1 cellular context compared by ENCODE assay signal in the genomic region with DNA sequence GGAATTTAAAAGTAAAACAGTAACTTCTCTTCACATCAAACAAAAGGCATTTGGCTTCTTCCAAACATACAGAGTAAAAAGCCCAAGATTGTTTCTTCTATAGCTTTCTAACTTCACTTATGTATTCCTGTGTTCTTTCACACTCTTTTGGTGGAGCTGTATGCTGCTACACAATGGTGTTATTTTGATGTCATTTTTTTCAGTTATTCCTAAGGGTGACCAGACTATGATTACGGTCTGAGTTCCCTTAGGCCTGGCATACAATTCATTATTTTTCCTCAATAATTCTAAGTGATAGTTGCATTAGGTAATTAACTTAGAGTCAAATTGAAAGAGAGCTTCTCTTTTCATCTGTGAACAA.
TF ChIP-seq lines count a peak whose summit lies in the region.

No MANE protein-coding gene starts in this region.

TF ChIP-seq in SK-N-SH treated with all-trans-retinoic acid at 6 μM for 48 hours, 23 proteins besides CTCF, POLR2A, EP300 and RAD21 (continued from another document):
- TF ChIP-seq, protein P1, sequence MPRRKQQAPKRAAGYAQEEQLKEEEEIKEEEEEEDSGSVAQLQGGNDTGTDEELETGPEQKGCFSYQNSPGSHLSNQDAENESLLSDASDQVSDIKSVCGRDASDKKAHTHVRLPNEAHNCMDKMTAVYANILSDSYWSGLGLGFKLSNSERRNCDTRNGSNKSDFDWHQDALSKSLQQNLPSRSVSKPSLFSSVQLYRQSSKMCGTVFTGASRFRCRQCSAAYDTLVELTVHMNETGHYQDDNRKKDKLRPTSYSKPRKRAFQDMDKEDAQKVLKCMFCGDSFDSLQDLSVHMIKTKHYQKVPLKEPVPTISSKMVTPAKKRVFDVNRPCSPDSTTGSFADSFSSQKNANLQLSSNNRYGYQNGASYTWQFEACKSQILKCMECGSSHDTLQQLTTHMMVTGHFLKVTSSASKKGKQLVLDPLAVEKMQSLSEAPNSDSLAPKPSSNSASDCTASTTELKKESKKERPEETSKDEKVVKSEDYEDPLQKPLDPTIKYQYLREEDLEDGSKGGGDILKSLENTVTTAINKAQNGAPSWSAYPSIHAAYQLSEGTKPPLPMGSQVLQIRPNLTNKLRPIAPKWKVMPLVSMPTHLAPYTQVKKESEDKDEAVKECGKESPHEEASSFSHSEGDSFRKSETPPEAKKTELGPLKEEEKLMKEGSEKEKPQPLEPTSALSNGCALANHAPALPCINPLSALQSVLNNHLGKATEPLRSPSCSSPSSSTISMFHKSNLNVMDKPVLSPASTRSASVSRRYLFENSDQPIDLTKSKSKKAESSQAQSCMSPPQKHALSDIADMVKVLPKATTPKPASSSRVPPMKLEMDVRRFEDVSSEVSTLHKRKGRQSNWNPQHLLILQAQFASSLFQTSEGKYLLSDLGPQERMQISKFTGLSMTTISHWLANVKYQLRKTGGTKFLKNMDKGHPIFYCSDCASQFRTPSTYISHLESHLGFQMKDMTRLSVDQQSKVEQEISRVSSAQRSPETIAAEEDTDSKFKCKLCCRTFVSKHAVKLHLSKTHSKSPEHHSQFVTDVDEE (CRISPR knock-in tag; IDR thresholded peaks at IDR 0.05), result no peak
- TF ChIP-seq ZC3H10 (CRISPR knock-in tag; IDR thresholded peaks at IDR 0.05) (no peak), ZFP30 (CRISPR knock-in tag; IDR thresholded peaks at IDR 0.05) (no peak), ISL1 (CRISPR knock-in tag; IDR thresholded peaks at IDR 0.05) (no peak), CSDC2 (CRISPR knock-in tag; IDR thresholded peaks at IDR 0.05) (no peak), ZNF565 (CRISPR knock-in tag; conservative IDR thresholded peaks at IDR 0.05; ENCODE audit: low read depth) (no peak), PPARA (CRISPR knock-in tag; IDR thresholded peaks at IDR 0.05; ENCODE audit: borderline replicate concordance) (no peak)
